In genomic region chr12:25436206-25436912, GRCh38 we compare ENCODE assay signal across 7 cellular contexts.
DNase-seq lines count a peak whose midpoint lies in the region; TF ChIP-seq lines count a peak whose summit lies in the region.

No MANE protein-coding gene starts in this region.

- no peaks in the 10 kb centered on the region for H3K4me1 ChIP-seq in colonic mucosa
- peaks cover 0 to 4% (median 0%) of the 10 kb centered on the region in 4 donors for H3K4me1 ChIP-seq in liver (ENCODE audit: control insufficient read depth in 4 of 4, insufficient read depth in 4 of 4, low read length in 3 of 4)
- H3K4me1 ChIP-seq in suprapubic skin = peaks cover 8% of the 10 kb centered on the region

- no peaks in the 10 kb centered on the region for H3K27me3 ChIP-seq in colonic mucosa
- no peaks in the 10 kb centered on the region for H3K27me3 ChIP-seq in liver (ENCODE audit: control insufficient read depth in 4 of 4, insufficient read depth in 4 of 4, low read length in 3 of 4)
- no peaks in the 10 kb centered on the region for H3K27me3 ChIP-seq in suprapubic skin

- H3K9ac ChIP-seq in colonic mucosa (ENCODE audit: low read depth in 2 of 2, low read length in 2 of 2) (no peak overlapping the region), liver (ENCODE audit: low read depth in 1 of 2, low read length in 2 of 2) (peak overlapping the region; percentile 51 to 84)

- peak; percentile 96 for TF ChIP-seq RAD21 in liver (IDR thresholded peaks at IDR 0.05)

- no peak for TF ChIP-seq POLR2A in suprapubic skin (IDR thresholded peaks at IDR 0.05)

- TF ChIP-seq EP300 in suprapubic skin (IDR thresholded peaks at IDR 0.05) = no peak

- H3K9me3 ChIP-seq in colonic mucosa = no peaks in the 10 kb centered on the region
- H3K9me3 ChIP-seq in liver (ENCODE audit: control insufficient read depth in 4 of 4, low read length in 3 of 4) = no peaks in the 10 kb centered on the region
- no peaks in the 10 kb centered on the region for H3K9me3 ChIP-seq in suprapubic skin

- H3K4me3 ChIP-seq in colonic mucosa = no peak overlapping the region
- peak overlapping the region; percentile 30 to 74 (median 68) for H3K4me3 ChIP-seq in liver (ENCODE audit: low read depth in 1 of 3, low read length in 3 of 3)
- H3K4me3 ChIP-seq in suprapubic skin = peak overlapping the region; percentile 29

- intact Hi-C loops in colonic mucosa (cut with DNase I) = loop anchor here (5.0 to 10.0 kb wide), 2 partner anchors 518 to 591 kb away; partner anchors contain the start of gene RASSF8

- WGBS in liver = 33% methylated on average over 9 of the region's 9 CpGs
- WGBS in suprapubic skin = 43% methylated on average over 9 of the region's 9 CpGs

- DNase-seq in ELF-1 (ENCODE audit: low read depth, low spot score) (peak; percentile 31), GM20000 (ENCODE audit: low spot score) (peak; percentile 64), LHCN-M2 (ENCODE audit: low read depth) (peak; percentile 77), SIG-M5 treated with dmso at 0.1 percent for 504 hours (lab: John Stamatoyannopoulos, UW; ENCODE audit: unreplicated experiment) (peak; percentile 75), colonic mucosa (peak; percentile 52), suprapubic skin (ENCODE audit: low spot score in 2 of 2) (no peak)

- H3K27ac ChIP-seq in colonic mucosa (no peak overlapping the region), liver (ENCODE audit: low read depth in 1 of 2, low read length in 2 of 2) (peak overlapping the region in 1 of 2 donors; percentile 36), suprapubic skin (no peak overlapping the region)

- TF ChIP-seq CTCF in GM20000 (IDR thresholded peaks at IDR 0.05; ENCODE audit: extremely low read depth, missing control alignments) (peak; percentile 61), colonic mucosa (IDR thresholded peaks at IDR 0.05) (peak; percentile 77), liver (IDR thresholded peaks at IDR 0.05; ENCODE audit: low read depth, low read length, missing input control) (peak; percentile 86), suprapubic skin (IDR thresholded peaks at IDR 0.05) (peak; percentile 74 to 78)

- H3K36me3 ChIP-seq in colonic mucosa = no peaks in the 10 kb centered on the region
- H3K36me3 ChIP-seq in liver (ENCODE audit: control insufficient read depth in 4 of 4, insufficient read depth in 3 of 4, low read depth in 1 of 4, low read length in 3 of 4) = no peaks in the 10 kb centered on the region
- H3K36me3 ChIP-seq in suprapubic skin = no peaks in the 10 kb centered on the region

TF ChIP-seq in liver, 16 proteins besides CTCF, POLR2A, EP300 and RAD21:
- TF ChIP-seq NR2F2 (IDR thresholded peaks at IDR 0.05) (no peak), YY1 (IDR thresholded peaks at IDR 0.05) (peak; percentile 27)

Comparison
In these comparisons a context has a peak if more than half of its experiments do, and no peak if none do; other contexts are left out.
1. DNase-seq: peak in ELF-1 (single experiment), GM20000 (single experiment), LHCN-M2 (single experiment), SIG-M5 treated with dmso at 0.1 percent for 504 hours (single experiment) and colonic mucosa (single experiment); none in suprapubic skin (0 of 2).
2. H3K9ac ChIP-seq: peak in liver (2 of 2); none in colonic mucosa (0 of 2).
3. Peak in every context shown above with its lines, with median percentiles within 50 percentile points of each other: CTCF ChIP-seq.